Comparison of ENCODE assay signal across 25 cellular contexts in the genomic region with DNA sequence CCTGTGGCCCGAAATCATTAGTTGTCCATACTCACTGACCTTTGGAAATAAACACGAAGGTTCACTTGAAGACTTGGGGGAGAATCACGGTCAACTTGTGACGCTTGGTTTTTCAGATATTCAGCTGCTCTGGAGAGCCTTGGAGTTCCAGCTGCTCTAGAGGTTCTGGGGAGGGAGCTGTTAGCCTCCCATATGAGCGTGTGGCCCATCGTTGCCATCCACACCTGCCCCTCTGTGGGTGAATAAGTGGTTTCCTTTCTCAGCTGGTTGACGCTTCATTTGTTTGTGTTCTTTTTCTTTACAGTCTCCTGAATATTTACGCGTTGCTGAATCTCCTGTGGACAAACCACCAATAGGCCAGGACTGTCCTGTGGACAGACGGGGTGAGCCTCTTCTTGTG. TPM values are rescaled to one million over a fixed set of nuclear protein-coding genes. Genes with fewer than 3 reads are reported as not detected.
DNase-seq lines count a peak whose midpoint lies in the region; ATAC-seq, FAIRE-seq and TF ChIP-seq lines count a peak whose summit lies in the region.
"Had no signal": no experiment of that assay in that cellular context is flagged by ENCODE, and none has a peak within 500 bp of the region (broad histone marks: within the 10 kb centered on the region; RNA-seq: fewer than 3 reads in every experiment).

No MANE protein-coding gene starts in this region.

- H3K27ac ChIP-seq in effector memory CD4-positive, alpha-beta T cell (ENCODE audit: insufficient read depth, low read length, poor library complexity, severe bottlenecking): no peak overlapping the region
- H3K27ac ChIP-seq: coronary artery, left lung, transverse colon had no signal

- H3K36me3 ChIP-seq in effector memory CD4-positive, alpha-beta T cell (ENCODE audit: control insufficient read depth, insufficient read depth, low read length): peaks cover 6% of the 10 kb centered on the region
- H3K36me3 ChIP-seq: left lung, transverse colon had no signal

- no peaks in the 10 kb centered on the region for H3K27me3 Mint-ChIP-seq in activated naive CD4-positive, alpha-beta T cell treated with anti-CD3 and anti-CD28 coated beads for 36 hours (ENCODE audit: low read depth)
- no peaks in the 10 kb centered on the region for H3K27me3 Mint-ChIP-seq in activated naive CD8-positive, alpha-beta T cell treated with anti-CD3 and anti-CD28 coated beads, Interleukin-2, amount 50 U/mL, for 24 hours
- no peaks in the 10 kb centered on the region for H3K27me3 Mint-ChIP-seq in stimulated activated naive CD8-positive, alpha-beta T cell treated with anti-CD3 and anti-CD28 coated beads, Interleukin-15, amount 100 ng/mL, for 72 hours

- no peak overlapping the region for H3K4me3 Mint-ChIP-seq in activated naive CD4-positive, alpha-beta T cell treated with anti-CD3 and anti-CD28 coated beads for 36 hours
- no peak overlapping the region for H3K4me3 Mint-ChIP-seq in activated naive CD8-positive, alpha-beta T cell treated with anti-CD3 and anti-CD28 coated beads, Interleukin-2, amount 50 U/mL, for 24 hours
- peak overlapping the region; percentile 33 to 82 for H3K4me3 Mint-ChIP-seq in stimulated activated naive CD8-positive, alpha-beta T cell treated with anti-CD3 and anti-CD28 coated beads, Interleukin-15, amount 100 ng/mL, for 72 hours
- H3K4me3 Mint-ChIP-seq: activated CD4-positive, alpha-beta T cell treated with anti-CD3 and anti-CD28 coated beads, Interleukin-2, amount 10 ng/mL, durations not matched to agents 24 days and 14 days; neural crest cell had no signal

- H3K9me3 Mint-ChIP-seq in activated naive CD4-positive, alpha-beta T cell treated with anti-CD3 and anti-CD28 coated beads for 36 hours: no peaks in the 10 kb centered on the region
- no peaks in the 10 kb centered on the region for H3K9me3 Mint-ChIP-seq in activated naive CD8-positive, alpha-beta T cell treated with anti-CD3 and anti-CD28 coated beads, Interleukin-2, amount 50 U/mL, for 24 hours
- H3K9me3 Mint-ChIP-seq in stimulated activated naive CD8-positive, alpha-beta T cell treated with anti-CD3 and anti-CD28 coated beads, Interleukin-15, amount 100 ng/mL, for 72 hours: no peaks in the 10 kb centered on the region
- H3K9me3 Mint-ChIP-seq: activated CD4-positive, alpha-beta T cell treated with anti-CD3 and anti-CD28 coated beads, Interleukin-2, amount 10 ng/mL, durations not matched to agents 24 days and 14 days; neural crest cell had no signal

- no peak for FAIRE-seq in D721Med (lab: Jason Lieb, UNC)
- FAIRE-seq: endothelial cell of umbilical vein, HTR-8/SVneo had no signal

- H3K4me3 ChIP-seq in effector memory CD4-positive, alpha-beta T cell (ENCODE audit: insufficient read depth, low read depth, low read length, poor library complexity, severe bottlenecking): no peak overlapping the region
- H3K4me3 ChIP-seq: coronary artery, HAP-1, left lung, transverse colon had no signal

- no peak overlapping the region for H3K27ac Mint-ChIP-seq in activated naive CD4-positive, alpha-beta T cell treated with anti-CD3 and anti-CD28 coated beads for 36 hours
- peak overlapping the region; percentile 63 for H3K27ac Mint-ChIP-seq in activated naive CD8-positive, alpha-beta T cell treated with anti-CD3 and anti-CD28 coated beads, Interleukin-2, amount 50 U/mL, for 24 hours
- no peak overlapping the region for H3K27ac Mint-ChIP-seq in stimulated activated naive CD8-positive, alpha-beta T cell treated with anti-CD3 and anti-CD28 coated beads, Interleukin-15, amount 100 ng/mL, for 72 hours
- H3K27ac Mint-ChIP-seq: activated CD4-positive, alpha-beta T cell treated with anti-CD3 and anti-CD28 coated beads, Interleukin-2, amount 10 ng/mL, durations not matched to agents 24 days and 14 days had no signal

- peaks cover 73% of the 10 kb centered on the region for H3K4me1 Mint-ChIP-seq in activated naive CD4-positive, alpha-beta T cell treated with anti-CD3 and anti-CD28 coated beads for 36 hours (ENCODE audit: low read depth)
- H3K4me1 Mint-ChIP-seq in activated naive CD8-positive, alpha-beta T cell treated with anti-CD3 and anti-CD28 coated beads, Interleukin-2, amount 50 U/mL, for 24 hours: peaks cover 57% of the 10 kb centered on the region
- peaks cover 83% of the 10 kb centered on the region for H3K4me1 Mint-ChIP-seq in stimulated activated naive CD8-positive, alpha-beta T cell treated with anti-CD3 and anti-CD28 coated beads, Interleukin-15, amount 100 ng/mL, for 72 hours

- no peaks in the 10 kb centered on the region for H3K9me3 ChIP-seq in effector memory CD4-positive, alpha-beta T cell (ENCODE audit: control insufficient read depth, low read length)
- H3K9me3 ChIP-seq: HAP-1, left lung, transverse colon had no signal

- H3K27me3 ChIP-seq in effector memory CD4-positive, alpha-beta T cell (replicated peaks; ENCODE audit: control insufficient read depth, insufficient read depth, low read length, poor library complexity, severe bottlenecking): no peaks in the 10 kb centered on the region
- H3K27me3 ChIP-seq: transverse colon had no signal

- TF ChIP-seq CTCF in D721Med (IDR thresholded peaks at IDR 0.05; ENCODE audit: insufficient read depth, missing control alignments): no peak

- H3K36me3 Mint-ChIP-seq in activated naive CD4-positive, alpha-beta T cell treated with anti-CD3 and anti-CD28 coated beads for 36 hours (ENCODE audit: low read depth): peaks cover 12% of the 10 kb centered on the region
- peaks cover 4% of the 10 kb centered on the region for H3K36me3 Mint-ChIP-seq in activated naive CD8-positive, alpha-beta T cell treated with anti-CD3 and anti-CD28 coated beads, Interleukin-2, amount 50 U/mL, for 24 hours (ENCODE audit: low read depth)

- no peak for ATAC-seq in activated naive CD8-positive, alpha-beta T cell treated with anti-CD3 and anti-CD28 coated beads, Interleukin-2, amount 50 U/mL, for 24 hours
- ATAC-seq in stimulated activated naive CD8-positive, alpha-beta T cell treated with anti-CD3 and anti-CD28 coated beads, Interleukin-15, amount 100 ng/mL, for 72 hours: no peak
- ATAC-seq: left lung had no signal

- intact Hi-C loops in activated naive CD4-positive, alpha-beta T cell treated with anti-CD3 and anti-CD28 coated beads for 36 hours (cut with micrococcal nuclease): loop anchor here (1.0 to 5.0 kb wide), 2 partner anchors 9 to 166 kb away; no protein-coding TSS in a partner anchor

- peak; percentile 2 for DNase-seq in activated naive CD4-positive, alpha-beta T cell treated with anti-CD3 and anti-CD28 coated beads for 36 hours
- DNase-seq in activated naive CD4-positive, alpha-beta T cell (lab: John Stamatoyannopoulos, UW): no peak
- peak; percentile 17 for DNase-seq in NCI-H2107 treated with DMSO at 0.1 percent for 48 hours (lab: John Stamatoyannopoulos, UW; ENCODE audit: unreplicated experiment)
- DNase-seq in activated naive CD8-positive, alpha-beta T cell treated with anti-CD3 and anti-CD28 coated beads, Interleukin-2, amount 50 U/mL, for 24 hours: no peak
- no peak for DNase-seq in stimulated activated naive CD8-positive, alpha-beta T cell treated with anti-CD3 and anti-CD28 coated beads, Interleukin-15, amount 100 ng/mL, for 72 hours
- DNase-seq in effector memory CD4-positive, alpha-beta T cell: no peak
- DNase-seq in OCI-M1 (lab: John Stamatoyannopoulos, UW): no peak
- DNase-seq in D721Med (ENCODE audit: insufficient read length, low spot score): no peak
- DNase-seq: activated CD4-positive, alpha-beta T cell treated with anti-CD3 and anti-CD28 coated beads, Interleukin-2, amount 10 ng/mL, durations not matched to agents 24 days and 14 days; left lung; midbrain; NCI-H1105 treated with DMSO at 0.1 percent for 48 hours; NCI-H2171; NCI-H526 treated with DMSO at 0.1 percent for 48 hours; SHP77 treated with DMSO at 0.1 percent for 48 hours; stimulated activated CD4-positive, alpha-beta T cell treated with anti-CD3 and anti-CD28 coated beads, Interleukin-1b, Interleukin-23, amount 100 ng/mL, for 48 hours; T-helper 1 cell; transverse colon had no signal

- CTCF ChIA-PET in activated naive CD4-positive, alpha-beta T cell treated with anti-CD3 and anti-CD28 coated beads for 36 hours (lab: Charles Lee): interaction anchor here (0.7 to 3.9 kb wide), 9 partner anchors 9 to 181 kb away, joined by 3 to 23 read pairs (median 5); no protein-coding TSS in a partner anchor

- H3K4me1 ChIP-seq in effector memory CD4-positive, alpha-beta T cell (ENCODE audit: control insufficient read depth, insufficient read depth, low read length, poor library complexity, severe bottlenecking): peaks cover 15% of the 10 kb centered on the region
- H3K4me1 ChIP-seq: HAP-1, left lung, transverse colon had no signal

RNA-seq across cellular contexts. Expression of a gene that starts 35.6 kb away (rescaled TPM):
- 10 to 100 TPM; 16.2 to 18.3 TPM for total RNA-seq in activated naive CD4-positive, alpha-beta T cell treated with anti-CD3 and anti-CD28 coated beads for 36 hours
- total RNA-seq: LHCN-M2, OCI-LY7 had no signal

Comparison
In these comparisons a context has a peak if more than half of its experiments do, and no peak if none do; other contexts are left out.
1. DNase-seq: peak in activated naive CD4-positive, alpha-beta T cell treated with anti-CD3 and anti-CD28 coated beads for 36 hours (single experiment) and NCI-H2107 treated with DMSO at 0.1 percent for 48 hours (single experiment); none in activated naive CD4-positive, alpha-beta T cell (0 of 4), activated naive CD8-positive, alpha-beta T cell treated with anti-CD3 and anti-CD28 coated beads, Interleukin-2, amount 50 U/mL, for 24 hours (single experiment), stimulated activated naive CD8-positive, alpha-beta T cell treated with anti-CD3 and anti-CD28 coated beads, Interleukin-15, amount 100 ng/mL, for 72 hours (0 of 2), effector memory CD4-positive, alpha-beta T cell (0 of 3), OCI-M1 (single experiment) and D721Med (single experiment).
2. H3K4me3 Mint-ChIP-seq: peak in stimulated activated naive CD8-positive, alpha-beta T cell treated with anti-CD3 and anti-CD28 coated beads, Interleukin-15, amount 100 ng/mL, for 72 hours (2 of 2); none in activated naive CD4-positive, alpha-beta T cell treated with anti-CD3 and anti-CD28 coated beads for 36 hours (single experiment) and activated naive CD8-positive, alpha-beta T cell treated with anti-CD3 and anti-CD28 coated beads, Interleukin-2, amount 50 U/mL, for 24 hours (single experiment).